In genomic region chr7:143248781-143249354, GRCh38 we compare ENCODE assay signal across 17 cellular contexts. TPM values are rescaled to one million over a fixed set of nuclear protein-coding genes. Genes with fewer than 3 reads are reported as not detected.
DNase-seq lines count a peak whose midpoint lies in the region; ATAC-seq, FAIRE-seq and TF ChIP-seq lines count a peak whose summit lies in the region.
"Had no signal": no experiment of that assay in that cellular context is flagged by ENCODE, and none has a peak within 500 bp of the region (broad histone marks: within the 10 kb centered on the region; RNA-seq: fewer than 3 reads in every experiment).

No MANE protein-coding gene starts in this region.

- CTCF ChIA-PET in K562 (lab: Yijun Ruan, JAX; ENCODE audit: low intra/inter-chr PET ratio), result no interaction called here
- CTCF ChIA-PET in HepG2 (lab: Yijun Ruan, JAX; ENCODE audit: low intra/inter-chr PET ratio, low total read pairs), result no interaction called here

- TF ChIP-seq POLR2A in K562 (conservative IDR thresholded peaks at IDR 0.05) (no peak), HepG2 (IDR thresholded peaks at IDR 0.05; ENCODE audit: insufficient read depth in 1 of 2, low read depth in 2 of 2, low read length in 2 of 2) (no peak)

- H3K4me1 ChIP-seq in CD4-positive, CD25-positive, alpha-beta regulatory T cell (ENCODE audit: control insufficient read depth, insufficient read depth, low read length, poor library complexity, severe bottlenecking), result peaks cover 78% of the 10 kb centered on the region
- H3K4me1 ChIP-seq in K562 (replicated peaks in 1 of 2; ENCODE audit: control insufficient read depth in 2 of 2, insufficient read depth in 2 of 2, low read length in 2 of 2), result no peaks in the 10 kb centered on the region
- peaks cover 22% of the 10 kb centered on the region for H3K4me1 ChIP-seq in HepG2 (ENCODE audit: insufficient read depth, low read length)
- H3K4me1 ChIP-seq: tibial artery had no signal

- BruUV-seq in K562 (replicated peaks; lab: Mats Ljungman, UMichigan) (no TSS peak), HepG2 (replicated peaks; lab: Mats Ljungman, UMichigan) (no TSS peak)

- peaks cover 6% of the 10 kb centered on the region for H3K36me3 Mint-ChIP-seq in CD4-positive, CD25-positive, alpha-beta regulatory T cell

- H2AFZ ChIP-seq in K562 (ENCODE audit: low read depth, low read length) (no peak overlapping the region), HepG2 (ENCODE audit: low read length) (no peak overlapping the region)

- ATAC-seq in CD4-positive, CD25-positive, alpha-beta regulatory T cell (ENCODE audit: low read depth in 2 of 2), result no peak
- ATAC-seq in K562, result peak; percentile 20; the same call in 1 of the 3 replicates
- ATAC-seq in HepG2, result peak; percentile 99
- ATAC-seq in HG03460 (IDR thresholded peaks at IDR 0.05; ENCODE audit: unreplicated experiment), result no peak
- ATAC-seq in HG03571 (IDR thresholded peaks at IDR 0.05; ENCODE audit: unreplicated experiment), result no peak

- no peak for DNase-seq in CD4-positive, CD25-positive, alpha-beta regulatory T cell
- DNase-seq in ELR (ENCODE audit: low read depth) (peak; percentile 20), K562 (ENCODE audit: extremely low read depth in 1 of 4, low spot score in 3 of 4) (no peak), HepG2 (ENCODE audit: low spot score) (peak; percentile 78), germinal center (ENCODE audit: low spot score) (no peak), midbrain (lab: John Stamatoyannopoulos, UW) (no peak)
- DNase-seq: activated gamma-delta T cell treated with Interleukin-2 at 50 U/mL for 16 hours; brain microvascular endothelial cell; endodermal cell; head of caudate nucleus; NCI-H1092 treated with DMSO at 0.1 percent for 48 hours; stimulated activated CD4-positive, alpha-beta T cell treated with anti-CD3 and anti-CD28 coated beads, Interleukin-2, amount 100 ng/mL, for 24 hours; tibial artery had no signal

- no peaks in the 10 kb centered on the region for H3K27me3 ChIP-seq in CD4-positive, CD25-positive, alpha-beta regulatory T cell (ENCODE audit: control insufficient read depth, insufficient read depth, low read length)
- H3K27me3 ChIP-seq in K562 (ENCODE audit: control insufficient read depth in 2 of 2, insufficient read depth in 2 of 2, low read length in 2 of 2) (no peaks in the 10 kb centered on the region; a peak in 1 of 5 replicates), HepG2 (ENCODE audit: control insufficient read depth in 1 of 2, insufficient read depth in 2 of 2, low read length in 2 of 2) (no peaks in the 10 kb centered on the region)
- H3K27me3 ChIP-seq: brain microvascular endothelial cell, tibial artery had no signal

- H3K4me1 Mint-ChIP-seq in CD4-positive, CD25-positive, alpha-beta regulatory T cell, result peaks cover 33 to 93% (median 75%) of the 10 kb centered on the region in 4 donors
- H3K4me1 Mint-ChIP-seq: endodermal cell had no signal

- H4K20me1 ChIP-seq in K562 (replicated peaks; ENCODE audit: control insufficient read depth, insufficient read depth, low read length) (no peaks in the 10 kb centered on the region), HepG2 (ENCODE audit: insufficient read depth, low read length) (no peaks in the 10 kb centered on the region)

- H3K9ac ChIP-seq in K562 (ENCODE audit: insufficient read depth in 1 of 2, low read depth in 2 of 2, low read length in 2 of 2), result no peak overlapping the region
- no peak overlapping the region for H3K9ac ChIP-seq in HepG2 (ENCODE audit: insufficient read depth, low read depth, low read length)

- H3K9me3 Mint-ChIP-seq in CD4-positive, CD25-positive, alpha-beta regulatory T cell, result peaks cover 0 to 20% (median 13%) of the 10 kb centered on the region in 7 donors

- intact Hi-C loops in K562 (cut with micrococcal nuclease), result no loop called here
- intact Hi-C loops in HepG2 (cut with micrococcal nuclease; ENCODE audit: unreplicated experiment), result loop anchor here (2.0 kb wide), 2 partner anchors 14 to 36 kb away; partner anchors contain the start of genes GSTK1 and TMEM139

- in situ Hi-C loops in K562 (cut with MboI), result loop anchor here (10.0 kb wide), 1 partner anchor 56 kb away; no protein-coding TSS in a partner anchor
- in situ Hi-C loops in HepG2 (cut with HindIII; ENCODE audit: extremely low pct_ligation_motif_present, low pct_unique_long_range_greater_than_20kb), result no loop called here

- TF ChIP-seq RAD21 in K562 (CRISPR knock-in tag; conservative IDR thresholded peaks at IDR 0.05 in 1 of 2, IDR thresholded peaks at IDR 0.05 in 1 of 2), result no peak
- no peak for TF ChIP-seq RAD21 in HepG2 (CRISPR knock-in tag; IDR thresholded peaks at IDR 0.05)

- TF ChIP-seq EP300 in K562 (IDR thresholded peaks at IDR 0.05; ENCODE audit: low read length), result no peak
- TF ChIP-seq EP300 in HepG2 (IDR thresholded peaks at IDR 0.05; ENCODE audit: low read depth in 2 of 2, low read length in 2 of 2), result no peak; a peak in 1 of 4 replicates
- TF ChIP-seq EP300 in HepG2 (CRISPR knock-in tag; IDR thresholded peaks at IDR 0.05; ENCODE audit: borderline replicate concordance), result no peak

- H3K36me3 ChIP-seq in CD4-positive, CD25-positive, alpha-beta regulatory T cell (ENCODE audit: control insufficient read depth, insufficient read depth, low read length), result no peaks in the 10 kb centered on the region
- H3K36me3 ChIP-seq in K562 (ENCODE audit: control insufficient read depth, insufficient read depth, low read length) (no peaks in the 10 kb centered on the region), HepG2 (replicated peaks in 1 of 2; ENCODE audit: control insufficient read depth in 1 of 2, insufficient read depth in 2 of 2, low read length in 2 of 2) (no peaks in the 10 kb centered on the region)
- H3K36me3 ChIP-seq: brain microvascular endothelial cell, tibial artery had no signal

- 46% methylated on average over 2 of the region's 2 CpGs for whole genome bisulfite sequencing in K562 (ENCODE audit: insufficient coverage, low coverage, missing lambda C conversion rate)
- WGBS in HepG2 (ENCODE audit: low lambda C conversion rate), result 3% methylated on average over 2 of the region's 2 CpGs

- H3K27ac Mint-ChIP-seq in CD4-positive, CD25-positive, alpha-beta regulatory T cell, result peak overlapping the region; percentile 66 to 94 (median 90)
- H3K27ac Mint-ChIP-seq: endodermal cell had no signal

- H3K27ac ChIP-seq in CD4-positive, CD25-positive, alpha-beta regulatory T cell (ENCODE audit: insufficient read depth, low read length, poor library complexity, severe bottlenecking), result no peak overlapping the region
- H3K27ac ChIP-seq in K562 (ENCODE audit: extremely low read depth, low read depth, low read length) (no peak overlapping the region), HepG2 (ENCODE audit: extremely low read length, insufficient read depth, low read length) (peak overlapping the region; percentile 44)
- H3K27ac ChIP-seq: brain microvascular endothelial cell, tibial artery had no signal

- peak overlapping the region in 3 of 4 donors; percentile 34 to 68 (median 41) for H3K4me3 Mint-ChIP-seq in CD4-positive, CD25-positive, alpha-beta regulatory T cell
- H3K4me3 Mint-ChIP-seq: endodermal cell had no signal

- peak overlapping the region; percentile 16 for H3K4me3 ChIP-seq in CD4-positive, CD25-positive, alpha-beta regulatory T cell (ENCODE audit: low read depth, low read length)
- H3K4me3 ChIP-seq in K562, result no peak overlapping the region
- H3K4me3 ChIP-seq in HepG2 (replicated peaks in 1 of 3; ENCODE audit: insufficient read depth in 1 of 3, low read depth in 2 of 3, low read length in 3 of 3), result no peak overlapping the region
- H3K4me3 ChIP-seq: tibial artery had no signal

- TF ChIP-seq CTCF in K562 (IDR thresholded peaks at IDR 0.05 in 2 of 3, conservative IDR thresholded peaks at IDR 0.05 in 1 of 3; ENCODE audit: insufficient read depth in 2 of 3, low read depth in 1 of 3, low read length in 3 of 3) (no peak), HepG2 (CRISPR knock-in tag; IDR thresholded peaks at IDR 0.05) (no peak)

- FAIRE-seq in K562 (lab: Jason Lieb, UNC) (no peak), HepG2 (lab: Jason Lieb, UNC) (peak; percentile 54)

- H3K9me3 ChIP-seq in CD4-positive, CD25-positive, alpha-beta regulatory T cell (ENCODE audit: control insufficient read depth in 2 of 2, low read length in 2 of 2), result peaks cover 0 to 6% of the 10 kb centered on the region in 2 experiments
- H3K9me3 ChIP-seq in K562 (replicated peaks; ENCODE audit: control insufficient read depth, insufficient read depth, low read depth, low read length) (peaks cover 12% of the 10 kb centered on the region; the same call in 1 of the 2 replicates), HepG2 (ENCODE audit: low read length) (no peaks in the 10 kb centered on the region)
- H3K9me3 ChIP-seq: tibial artery had no signal

- no peak overlapping the region for H3K4me2 ChIP-seq in K562 (ENCODE audit: insufficient read depth, low read length)
- H3K4me2 ChIP-seq in HepG2 (ENCODE audit: low read depth, low read length), result peak overlapping the region; percentile 19; the same call in 1 of the 2 replicates

- POLR2A ChIA-PET in K562 (lab: Yijun Ruan, JAX) (interaction anchor here (1.4 kb wide), 1 partner anchor 8 kb away, joined by 9 read pairs; no protein-coding TSS in a partner anchor), HepG2 (lab: Yijun Ruan, JAX) (interaction anchor here (0.8 to 2.7 kb wide), 2 partner anchors 8 to 14 kb away, joined by 3 to 26 read pairs; partner anchors contain the start of gene GSTK1)

- H3K9me1 ChIP-seq in K562 (ENCODE audit: control insufficient read depth, insufficient read depth, low read length), result no peaks in the 10 kb centered on the region

- no peaks in the 10 kb centered on the region for H3K27me3 Mint-ChIP-seq in CD4-positive, CD25-positive, alpha-beta regulatory T cell

- no peaks in the 10 kb centered on the region for H3K79me2 ChIP-seq in K562 (ENCODE audit: control insufficient read depth, insufficient read depth, low read length)
- no peaks in the 10 kb centered on the region for H3K79me2 ChIP-seq in HepG2 (ENCODE audit: insufficient read depth, low read length)

RNA-seq across cellular contexts. Expression of gene GSTK1, which starts 14.4 kb away (rescaled TPM):
- 475 TPM for total RNA-seq in CD4-positive, CD25-positive, alpha-beta regulatory T cell
- 100 to 1,000 TPM; 589 to 845 (median 707) TPM for polyA plus RNA-seq in CD4-positive, CD25-positive, alpha-beta regulatory T cell
- total RNA-seq in K562 (2011; cell fraction: chromatin; rRNA removed; ENCODE audit: low replicate concordance), result 133 and 253 TPM in 2 replicates
- 236 and 238 TPM in 2 replicates for total RNA-seq in K562 (2011; cell fraction: nucleolus; rRNA removed)
- total RNA-seq in K562 (2011; cell fraction: nucleoplasm; rRNA removed), result 199 TPM in 2 replicates
- total RNA-seq in K562 (2014; rRNA removed) (233 TPM in 2 replicates), K562 (2014; rRNA removed; fragmentation: Illumina TruSeq; extraction: Trizol) (126 and 155 TPM in 2 replicates), K562 (2015; rRNA removed; fragmentation: Illumina TruSeq; extraction: Trizol) (178 and 183 TPM in 2 replicates), K562 (2021) (169 and 186 TPM in 2 replicates), HepG2 (2016; rRNA removed; fragmentation: Illumina TruSeq; extraction: Trizol) (31.5 and 64.6 TPM in 2 replicates)
- polyA plus RNA-seq in K562 (2011; rRNA removed) (189 and 198 TPM in 2 replicates), K562 (2014; fragmentation: Illumina TruSeq; extraction: Trizol) (265 and 322 TPM in 2 replicates), K562 (2014; fragmentation: Nextera tagmentation; extraction: Ambion mirVana) (100 to 1,000 TPM; 392 to 441 TPM), K562 (2014; rRNA removed) (381 and 422 TPM in 2 replicates), HepG2 (2011; rRNA removed) (92.1 and 96.2 TPM in 2 replicates)
- 214 and 232 TPM in 2 replicates for polyA plus RNA-seq in K562 (2011; cell fraction: cytosol; rRNA removed)
- 383 and 452 TPM in 2 replicates for polyA plus RNA-seq in K562 (2011; cell fraction: nucleus; rRNA removed)
- polyA plus RNA-seq in K562 (2012), result 231 and 267 TPM in 2 replicates
- polyA minus RNA-seq in K562 (2011; rRNA and poly(A)+ RNA removed), result 86.7 and 96.7 TPM in 2 replicates
- 67.2 and 68.9 TPM in 2 replicates for polyA minus RNA-seq in K562 (2011; cell fraction: cytosol; rRNA and poly(A)+ RNA removed)
- 53.6 and 82.6 TPM in 2 replicates for polyA minus RNA-seq in K562 (2011; cell fraction: nucleus; rRNA and poly(A)+ RNA removed)
- 20.3 and 21.6 TPM in 2 replicates for total RNA-seq in HepG2 (2016; cell fraction: cytosol; rRNA removed; fragmentation: Illumina TruSeq; extraction: Trizol; ENCODE audit: low read depth)
- 34.2 and 66.6 TPM in 2 replicates for total RNA-seq in HepG2 (2016; cell fraction: insoluble cytoplasmic fraction; rRNA removed; fragmentation: Illumina TruSeq; extraction: Trizol)
- total RNA-seq in HepG2 (2016; cell fraction: membrane; rRNA removed; fragmentation: Illumina TruSeq; extraction: Trizol), result 21.6 and 25.7 TPM in 2 replicates
- 76.0 and 84.9 TPM in 2 replicates for total RNA-seq in HepG2 (2016; cell fraction: nucleus; rRNA removed; fragmentation: Illumina TruSeq; extraction: Trizol)
- polyA plus RNA-seq in HepG2 (2011; cell fraction: cytosol; rRNA removed), result 77.4 and 78.9 TPM in 2 replicates
- 175 and 195 TPM in 2 replicates for polyA plus RNA-seq in HepG2 (2011; cell fraction: nucleus; rRNA removed)
- polyA plus RNA-seq in HepG2 (2012), result 62.6 and 63.0 TPM in 2 replicates
- 23.7 and 26.3 TPM in 2 replicates for polyA plus RNA-seq in HepG2 (2016; cell fraction: cytosol; fragmentation: Illumina TruSeq; extraction: Trizol; ENCODE audit: low read depth)
- polyA plus RNA-seq in HepG2 (2016; cell fraction: insoluble cytoplasmic fraction; fragmentation: Illumina TruSeq; extraction: Trizol; ENCODE audit: low read depth), result 46.1 and 48.6 TPM in 2 replicates
- 24.7 and 25.7 TPM in 2 replicates for polyA plus RNA-seq in HepG2 (2016; cell fraction: membrane; fragmentation: Illumina TruSeq; extraction: Trizol; ENCODE audit: low read depth)
- 199 and 221 TPM in 2 replicates for polyA plus RNA-seq in HepG2 (2016; cell fraction: nucleus; fragmentation: Illumina TruSeq; extraction: Trizol; ENCODE audit: insufficient read depth, low read depth)
- 43.6 and 115 TPM in 2 replicates for polyA minus RNA-seq in HepG2 (2011; rRNA and poly(A)+ RNA removed; ENCODE audit: low replicate concordance)
- 25.3 TPM in 2 replicates for polyA minus RNA-seq in HepG2 (2011; cell fraction: cytosol; rRNA and poly(A)+ RNA removed)
- 32.3 and 47.2 TPM in 2 replicates for polyA minus RNA-seq in HepG2 (2011; cell fraction: nucleus; rRNA and poly(A)+ RNA removed)

RNA-seq across cellular contexts. Expression of gene TAS2R40, which starts 27.0 kb away (rescaled TPM):
- not detected for total RNA-seq in CD4-positive, CD25-positive, alpha-beta regulatory T cell
- polyA plus RNA-seq in CD4-positive, CD25-positive, alpha-beta regulatory T cell, result not detected
- not detected in 2 replicates for total RNA-seq in K562 (2011; cell fraction: chromatin; rRNA removed; ENCODE audit: low replicate concordance)
- not detected in 2 replicates for total RNA-seq in K562 (2011; cell fraction: nucleolus; rRNA removed)
- total RNA-seq in K562 (2011; cell fraction: nucleoplasm; rRNA removed), result not detected in 2 replicates
- total RNA-seq in K562 (2014; rRNA removed) (not detected in 2 replicates), K562 (2014; rRNA removed; fragmentation: Illumina TruSeq; extraction: Trizol) (not detected in 2 replicates), K562 (2015; rRNA removed; fragmentation: Illumina TruSeq; extraction: Trizol) (not detected in 2 replicates), K562 (2021) (not detected in 2 replicates), HepG2 (2016; rRNA removed; fragmentation: Illumina TruSeq; extraction: Trizol) (not detected in 2 replicates)
- polyA plus RNA-seq in K562 (2011; rRNA removed) (not detected in 2 replicates), K562 (2014; fragmentation: Illumina TruSeq; extraction: Trizol) (not detected in 2 replicates), K562 (2014; fragmentation: Nextera tagmentation; extraction: Ambion mirVana) (not detected), K562 (2014; rRNA removed) (not detected in 2 replicates), HepG2 (2011; rRNA removed) (not detected in 2 replicates)
- polyA plus RNA-seq in K562 (2011; cell fraction: cytosol; rRNA removed), result not detected in 2 replicates
- not detected in 2 replicates for polyA plus RNA-seq in K562 (2011; cell fraction: nucleus; rRNA removed)
- polyA plus RNA-seq in K562 (2012), result not detected in 2 replicates
- not detected in 2 replicates for polyA minus RNA-seq in K562 (2011; rRNA and poly(A)+ RNA removed)
- polyA minus RNA-seq in K562 (2011; cell fraction: cytosol; rRNA and poly(A)+ RNA removed), result not detected in 2 replicates
- not detected in 2 replicates for polyA minus RNA-seq in K562 (2011; cell fraction: nucleus; rRNA and poly(A)+ RNA removed)
- not detected in 2 replicates for total RNA-seq in HepG2 (2016; cell fraction: cytosol; rRNA removed; fragmentation: Illumina TruSeq; extraction: Trizol; ENCODE audit: low read depth)
- not detected in 2 replicates for total RNA-seq in HepG2 (2016; cell fraction: insoluble cytoplasmic fraction; rRNA removed; fragmentation: Illumina TruSeq; extraction: Trizol)
- total RNA-seq in HepG2 (2016; cell fraction: membrane; rRNA removed; fragmentation: Illumina TruSeq; extraction: Trizol), result not detected in 2 replicates
- not detected in 2 replicates for total RNA-seq in HepG2 (2016; cell fraction: nucleus; rRNA removed; fragmentation: Illumina TruSeq; extraction: Trizol)
- polyA plus RNA-seq in HepG2 (2011; cell fraction: cytosol; rRNA removed), result not detected in 2 replicates
- polyA plus RNA-seq in HepG2 (2011; cell fraction: nucleus; rRNA removed), result not detected in 2 replicates
- not detected in 2 replicates for polyA plus RNA-seq in HepG2 (2012)
- polyA plus RNA-seq in HepG2 (2016; cell fraction: cytosol; fragmentation: Illumina TruSeq; extraction: Trizol; ENCODE audit: low read depth), result not detected in 2 replicates
- polyA plus RNA-seq in HepG2 (2016; cell fraction: insoluble cytoplasmic fraction; fragmentation: Illumina TruSeq; extraction: Trizol; ENCODE audit: low read depth), result not detected in 2 replicates
- not detected in 2 replicates for polyA plus RNA-seq in HepG2 (2016; cell fraction: membrane; fragmentation: Illumina TruSeq; extraction: Trizol; ENCODE audit: low read depth)
- not detected in 2 replicates for polyA plus RNA-seq in HepG2 (2016; cell fraction: nucleus; fragmentation: Illumina TruSeq; extraction: Trizol; ENCODE audit: insufficient read depth, low read depth)
- polyA minus RNA-seq in HepG2 (2011; rRNA and poly(A)+ RNA removed; ENCODE audit: low replicate concordance), result not detected in 2 replicates
- polyA minus RNA-seq in HepG2 (2011; cell fraction: cytosol; rRNA and poly(A)+ RNA removed), result not detected in 2 replicates
- polyA minus RNA-seq in HepG2 (2011; cell fraction: nucleus; rRNA and poly(A)+ RNA removed), result not detected in 2 replicates
- total RNA-seq: endodermal cell, pulmonary artery endothelial cell had no signal
- polyA plus RNA-seq: BJ had no signal

RNA-seq across cellular contexts. Expression of gene TMEM139, which starts 35.9 kb away (rescaled TPM):
- 0.91 TPM for total RNA-seq in CD4-positive, CD25-positive, alpha-beta regulatory T cell
- 1 to 10 TPM in 2 of 4 donors, under 1 TPM in 2; 0.75 to 1.3 (median 1.0) TPM for polyA plus RNA-seq in CD4-positive, CD25-positive, alpha-beta regulatory T cell
- 0.39 and 0.83 TPM in 2 replicates for total RNA-seq in K562 (2011; cell fraction: chromatin; rRNA removed; ENCODE audit: low replicate concordance)
- 0.33 and 1.1 TPM in 2 replicates for total RNA-seq in K562 (2011; cell fraction: nucleolus; rRNA removed)
- 0.99 and 1.8 TPM in 2 replicates for total RNA-seq in K562 (2011; cell fraction: nucleoplasm; rRNA removed)
- total RNA-seq in K562 (2014; rRNA removed) (0.27 and 0.78 TPM in 2 replicates), K562 (2014; rRNA removed; fragmentation: Illumina TruSeq; extraction: Trizol) (0.87 and 1.1 TPM in 2 replicates), K562 (2015; rRNA removed; fragmentation: Illumina TruSeq; extraction: Trizol) (0.29 and 0.75 TPM in 2 replicates), K562 (2021) (0.81 and 1.5 TPM in 2 replicates), HepG2 (2016; rRNA removed; fragmentation: Illumina TruSeq; extraction: Trizol) (7.8 and 7.9 TPM in 2 replicates)
- polyA plus RNA-seq in K562 (2011; rRNA removed) (0.20 and 0.31 TPM in 2 replicates), K562 (2014; fragmentation: Illumina TruSeq; extraction: Trizol) (1.2 and 1.8 TPM in 2 replicates), K562 (2014; fragmentation: Nextera tagmentation; extraction: Ambion mirVana) (1 to 10 TPM in 1 of 2 experiments, under 1 TPM in 1; 0.79 to 1.1 TPM), K562 (2014; rRNA removed) (0.44 and 2.0 TPM in 2 replicates), HepG2 (2011; rRNA removed) (13.8 and 14.0 TPM in 2 replicates)
- 0.09 and 0.16 TPM in 2 replicates for polyA plus RNA-seq in K562 (2011; cell fraction: cytosol; rRNA removed)
- 0.48 and 0.53 TPM in 2 replicates for polyA plus RNA-seq in K562 (2011; cell fraction: nucleus; rRNA removed)
- polyA plus RNA-seq in K562 (2012), result 0.91 and 1.2 TPM in 2 replicates
- 0.11 and 0.15 TPM in 2 replicates for polyA minus RNA-seq in K562 (2011; rRNA and poly(A)+ RNA removed)
- polyA minus RNA-seq in K562 (2011; cell fraction: cytosol; rRNA and poly(A)+ RNA removed), result not detected in 2 replicates
- polyA minus RNA-seq in K562 (2011; cell fraction: nucleus; rRNA and poly(A)+ RNA removed), result 0.13 and 0.56 TPM in 2 replicates
- 3.6 and 5.1 TPM in 2 replicates for total RNA-seq in HepG2 (2016; cell fraction: cytosol; rRNA removed; fragmentation: Illumina TruSeq; extraction: Trizol; ENCODE audit: low read depth)
- total RNA-seq in HepG2 (2016; cell fraction: insoluble cytoplasmic fraction; rRNA removed; fragmentation: Illumina TruSeq; extraction: Trizol), result 6.2 and 7.5 TPM in 2 replicates
- 5.7 and 6.4 TPM in 2 replicates for total RNA-seq in HepG2 (2016; cell fraction: membrane; rRNA removed; fragmentation: Illumina TruSeq; extraction: Trizol)
- 7.4 and 8.1 TPM in 2 replicates for total RNA-seq in HepG2 (2016; cell fraction: nucleus; rRNA removed; fragmentation: Illumina TruSeq; extraction: Trizol)
- polyA plus RNA-seq in HepG2 (2011; cell fraction: cytosol; rRNA removed), result 15.4 and 16.1 TPM in 2 replicates
- polyA plus RNA-seq in HepG2 (2011; cell fraction: nucleus; rRNA removed), result 9.9 and 14.3 TPM in 2 replicates
- polyA plus RNA-seq in HepG2 (2012), result 4.0 and 13.4 TPM in 2 replicates
- polyA plus RNA-seq in HepG2 (2016; cell fraction: cytosol; fragmentation: Illumina TruSeq; extraction: Trizol; ENCODE audit: low read depth), result 2.7 and 4.4 TPM in 2 replicates
- 7.7 and 9.4 TPM in 2 replicates for polyA plus RNA-seq in HepG2 (2016; cell fraction: insoluble cytoplasmic fraction; fragmentation: Illumina TruSeq; extraction: Trizol; ENCODE audit: low read depth)
- 6.6 and 7.0 TPM in 2 replicates for polyA plus RNA-seq in HepG2 (2016; cell fraction: membrane; fragmentation: Illumina TruSeq; extraction: Trizol; ENCODE audit: low read depth)
- polyA plus RNA-seq in HepG2 (2016; cell fraction: nucleus; fragmentation: Illumina TruSeq; extraction: Trizol; ENCODE audit: insufficient read depth, low read depth), result 8.5 and 10.4 TPM in 2 replicates
- polyA minus RNA-seq in HepG2 (2011; rRNA and poly(A)+ RNA removed; ENCODE audit: low replicate concordance), result 7.2 and 31.8 TPM in 2 replicates
- polyA minus RNA-seq in HepG2 (2011; cell fraction: cytosol; rRNA and poly(A)+ RNA removed), result 4.9 and 5.5 TPM in 2 replicates
- 6.5 and 9.0 TPM in 2 replicates for polyA minus RNA-seq in HepG2 (2011; cell fraction: nucleus; rRNA and poly(A)+ RNA removed)
- total RNA-seq: pulmonary artery endothelial cell had no signal

RNA-seq across cellular contexts. Expression of gene CASP2, which starts 39.3 kb away (rescaled TPM):
- total RNA-seq in CD4-positive, CD25-positive, alpha-beta regulatory T cell, result 61.4 TPM
- 10 to 100 TPM; 20.5 to 27.1 (median 24.1) TPM for polyA plus RNA-seq in CD4-positive, CD25-positive, alpha-beta regulatory T cell
- 125 and 133 TPM in 2 replicates for total RNA-seq in K562 (2011; cell fraction: chromatin; rRNA removed; ENCODE audit: low replicate concordance)
- total RNA-seq in K562 (2011; cell fraction: nucleolus; rRNA removed), result 50.5 and 53.8 TPM in 2 replicates
- total RNA-seq in K562 (2011; cell fraction: nucleoplasm; rRNA removed), result 91.9 and 132 TPM in 2 replicates
- total RNA-seq in K562 (2014; rRNA removed), result 21.7 and 29.5 TPM in 2 replicates
- total RNA-seq in K562 (2014; rRNA removed; fragmentation: Illumina TruSeq; extraction: Trizol), result 22.7 and 23.0 TPM in 2 replicates
- total RNA-seq in K562 (2015; rRNA removed; fragmentation: Illumina TruSeq; extraction: Trizol), result 24.1 and 25.8 TPM in 2 replicates
- 64.8 and 64.9 TPM in 2 replicates for total RNA-seq in K562 (2021)
- polyA plus RNA-seq in K562 (2011; rRNA removed), result 29.9 and 43.5 TPM in 2 replicates
- polyA plus RNA-seq in K562 (2011; cell fraction: cytosol; rRNA removed), result 26.0 and 41.6 TPM in 2 replicates
- polyA plus RNA-seq in K562 (2011; cell fraction: nucleus; rRNA removed), result 72.1 and 80.4 TPM in 2 replicates
- 20.6 and 22.6 TPM in 2 replicates for polyA plus RNA-seq in K562 (2012)
- 36.7 and 44.5 TPM in 2 replicates for polyA plus RNA-seq in K562 (2014; fragmentation: Illumina TruSeq; extraction: Trizol)
- polyA plus RNA-seq in K562 (2014; fragmentation: Nextera tagmentation; extraction: Ambion mirVana), result 10 to 100 TPM; 20.6 to 22.3 TPM
- polyA plus RNA-seq in K562 (2014; rRNA removed), result 18.8 and 22.2 TPM in 2 replicates
- polyA minus RNA-seq in K562 (2011; rRNA and poly(A)+ RNA removed), result 99.3 and 105 TPM in 2 replicates
- polyA minus RNA-seq in K562 (2011; cell fraction: cytosol; rRNA and poly(A)+ RNA removed), result 63.1 and 80.5 TPM in 2 replicates
- 38.5 and 59.5 TPM in 2 replicates for polyA minus RNA-seq in K562 (2011; cell fraction: nucleus; rRNA and poly(A)+ RNA removed)
- total RNA-seq in HepG2 (2016; rRNA removed; fragmentation: Illumina TruSeq; extraction: Trizol), result 13.7 and 21.2 TPM in 2 replicates
- 2.6 and 5.7 TPM in 2 replicates for total RNA-seq in HepG2 (2016; cell fraction: cytosol; rRNA removed; fragmentation: Illumina TruSeq; extraction: Trizol; ENCODE audit: low read depth)
- 13.6 and 24.5 TPM in 2 replicates for total RNA-seq in HepG2 (2016; cell fraction: insoluble cytoplasmic fraction; rRNA removed; fragmentation: Illumina TruSeq; extraction: Trizol)
- 6.8 and 7.8 TPM in 2 replicates for total RNA-seq in HepG2 (2016; cell fraction: membrane; rRNA removed; fragmentation: Illumina TruSeq; extraction: Trizol)
- total RNA-seq in HepG2 (2016; cell fraction: nucleus; rRNA removed; fragmentation: Illumina TruSeq; extraction: Trizol), result 18.2 and 18.9 TPM in 2 replicates
- polyA plus RNA-seq in HepG2 (2011; rRNA removed), result 9.0 and 10.2 TPM in 2 replicates
- polyA plus RNA-seq in HepG2 (2011; cell fraction: cytosol; rRNA removed), result 5.0 and 6.7 TPM in 2 replicates
- polyA plus RNA-seq in HepG2 (2011; cell fraction: nucleus; rRNA removed), result 17.0 and 18.3 TPM in 2 replicates
- polyA plus RNA-seq in HepG2 (2012), result 6.2 and 7.5 TPM in 2 replicates
- 1.1 and 1.3 TPM in 2 replicates for polyA plus RNA-seq in HepG2 (2016; cell fraction: cytosol; fragmentation: Illumina TruSeq; extraction: Trizol; ENCODE audit: low read depth)
- polyA plus RNA-seq in HepG2 (2016; cell fraction: insoluble cytoplasmic fraction; fragmentation: Illumina TruSeq; extraction: Trizol; ENCODE audit: low read depth), result 15.7 and 18.6 TPM in 2 replicates
- 4.5 and 4.8 TPM in 2 replicates for polyA plus RNA-seq in HepG2 (2016; cell fraction: membrane; fragmentation: Illumina TruSeq; extraction: Trizol; ENCODE audit: low read depth)
- polyA plus RNA-seq in HepG2 (2016; cell fraction: nucleus; fragmentation: Illumina TruSeq; extraction: Trizol; ENCODE audit: insufficient read depth, low read depth), result 28.4 and 33.3 TPM in 2 replicates
- 40.0 and 127 TPM in 2 replicates for polyA minus RNA-seq in HepG2 (2011; rRNA and poly(A)+ RNA removed; ENCODE audit: low replicate concordance)
- polyA minus RNA-seq in HepG2 (2011; cell fraction: cytosol; rRNA and poly(A)+ RNA removed), result 9.3 and 18.6 TPM in 2 replicates
- 23.6 and 23.9 TPM in 2 replicates for polyA minus RNA-seq in HepG2 (2011; cell fraction: nucleus; rRNA and poly(A)+ RNA removed)

Comparison
In these comparisons a context has a peak if more than half of its experiments do, and no peak if none do; other contexts are left out.
1. ATAC-seq: peak in K562 (single experiment) and HepG2 (single experiment); none in CD4-positive, CD25-positive, alpha-beta regulatory T cell (0 of 2), HG03460 (single experiment) and HG03571 (single experiment).
2. DNase-seq: peak in ELR (single experiment) and HepG2 (single experiment); none in CD4-positive, CD25-positive, alpha-beta regulatory T cell (0 of 3), K562 (0 of 4), germinal center (single experiment) and midbrain (single experiment).